Comparison of ENCODE assay signal across 1 cellular context in genomic region chr6:166946125-166946524, GRCh38.
TF ChIP-seq lines count a peak whose summit lies in the region.

No MANE protein-coding gene starts in this region.

TF ChIP-seq in GM12878, 131 proteins besides CTCF, POLR2A, EP300 and RAD21:
- TF ChIP-seq POLR2AphosphoS5 (IDR thresholded peaks at IDR 0.05; ENCODE audit: low read length): no peak
- TF ChIP-seq RELB (IDR thresholded peaks at IDR 0.05; ENCODE audit: low read depth): no peak
